1 cellular context compared by ENCODE assay signal in the genomic region with DNA sequence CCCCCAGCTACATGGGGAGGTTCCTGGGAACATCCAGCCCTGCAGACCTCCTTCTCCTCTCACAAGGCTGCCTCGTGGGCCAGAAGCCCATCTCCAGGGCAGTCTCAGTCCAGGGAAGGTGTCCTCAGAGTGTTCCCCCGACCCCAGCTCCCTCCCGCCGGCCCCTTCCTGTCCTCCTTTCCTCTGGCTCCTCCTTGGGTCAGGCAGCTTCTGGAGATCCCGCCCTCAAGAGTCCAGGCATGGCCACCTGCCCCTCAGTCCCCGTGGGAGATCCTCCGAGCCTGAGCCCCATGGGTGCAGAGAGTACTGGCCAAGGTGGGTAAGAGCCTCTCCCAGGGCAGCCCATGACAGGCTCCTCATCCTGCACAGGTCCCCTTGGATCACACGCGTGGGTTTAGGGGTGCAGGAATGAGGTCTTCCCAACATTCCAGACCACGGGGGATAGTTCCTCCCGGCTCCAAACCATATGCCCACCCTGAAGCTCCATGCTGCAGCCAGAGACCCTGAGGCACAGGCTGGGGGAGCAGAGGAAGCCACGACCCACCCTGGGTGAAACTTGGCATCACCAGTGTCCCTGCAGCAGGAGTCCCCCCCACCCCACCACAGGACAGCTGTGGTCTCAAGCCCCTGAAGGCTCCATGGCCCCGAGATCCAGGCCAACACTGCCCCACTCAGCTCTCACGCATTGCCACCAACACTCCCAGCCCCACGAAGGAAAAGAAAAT.
TF ChIP-seq lines count a peak whose summit lies in the region.

No MANE protein-coding gene starts in this region.

TF ChIP-seq in H1, 55 proteins besides CTCF, POLR2A, EP300 and RAD21 (continued from another document):
- TF ChIP-seq SIN3A (conservative IDR thresholded peaks at IDR 0.05 in 1 of 2, IDR thresholded peaks at IDR 0.05 in 1 of 2; ENCODE audit: low read depth in 1 of 2, low read length in 2 of 2) (no peak), RFX5 (IDR thresholded peaks at IDR 0.05; ENCODE audit: borderline replicate concordance, low read depth, low read length) (no peak), ZNF274 (IDR thresholded peaks at IDR 0.05; ENCODE audit: borderline replicate concordance, extremely low read depth, low read length) (no peak), SP1 (IDR thresholded peaks at IDR 0.05; ENCODE audit: low read depth, low read length) (no peak), CBX5 (IDR thresholded peaks at IDR 0.05; ENCODE audit: low read depth, low read length) (no peak), BCL11A (IDR thresholded peaks at IDR 0.05; ENCODE audit: low read depth in 2 of 2, low read length in 2 of 2) (no peak), KDM1A (IDR thresholded peaks at IDR 0.05; ENCODE audit: borderline replicate concordance, low read length) (no peak), JUN (IDR thresholded peaks at IDR 0.05; ENCODE audit: low read depth, low read length) (no peak), JUND (IDR thresholded peaks at IDR 0.05; ENCODE audit: low read length) (no peak), EZH2 (IDR thresholded peaks at IDR 0.05; ENCODE audit: low read depth, low read length, severe bottlenecking) (no peak), HDAC2 (IDR thresholded peaks at IDR 0.05; ENCODE audit: borderline replicate concordance in 1 of 2, low read depth in 2 of 2, low read length in 2 of 2) (no peak), TAF1 (IDR thresholded peaks at IDR 0.05; ENCODE audit: low read depth, low read length) (no peak), EGR1 (IDR thresholded peaks at IDR 0.05; ENCODE audit: borderline replicate concordance, low read depth, low read length) (no peak)
- TF ChIP-seq, protein P1, sequence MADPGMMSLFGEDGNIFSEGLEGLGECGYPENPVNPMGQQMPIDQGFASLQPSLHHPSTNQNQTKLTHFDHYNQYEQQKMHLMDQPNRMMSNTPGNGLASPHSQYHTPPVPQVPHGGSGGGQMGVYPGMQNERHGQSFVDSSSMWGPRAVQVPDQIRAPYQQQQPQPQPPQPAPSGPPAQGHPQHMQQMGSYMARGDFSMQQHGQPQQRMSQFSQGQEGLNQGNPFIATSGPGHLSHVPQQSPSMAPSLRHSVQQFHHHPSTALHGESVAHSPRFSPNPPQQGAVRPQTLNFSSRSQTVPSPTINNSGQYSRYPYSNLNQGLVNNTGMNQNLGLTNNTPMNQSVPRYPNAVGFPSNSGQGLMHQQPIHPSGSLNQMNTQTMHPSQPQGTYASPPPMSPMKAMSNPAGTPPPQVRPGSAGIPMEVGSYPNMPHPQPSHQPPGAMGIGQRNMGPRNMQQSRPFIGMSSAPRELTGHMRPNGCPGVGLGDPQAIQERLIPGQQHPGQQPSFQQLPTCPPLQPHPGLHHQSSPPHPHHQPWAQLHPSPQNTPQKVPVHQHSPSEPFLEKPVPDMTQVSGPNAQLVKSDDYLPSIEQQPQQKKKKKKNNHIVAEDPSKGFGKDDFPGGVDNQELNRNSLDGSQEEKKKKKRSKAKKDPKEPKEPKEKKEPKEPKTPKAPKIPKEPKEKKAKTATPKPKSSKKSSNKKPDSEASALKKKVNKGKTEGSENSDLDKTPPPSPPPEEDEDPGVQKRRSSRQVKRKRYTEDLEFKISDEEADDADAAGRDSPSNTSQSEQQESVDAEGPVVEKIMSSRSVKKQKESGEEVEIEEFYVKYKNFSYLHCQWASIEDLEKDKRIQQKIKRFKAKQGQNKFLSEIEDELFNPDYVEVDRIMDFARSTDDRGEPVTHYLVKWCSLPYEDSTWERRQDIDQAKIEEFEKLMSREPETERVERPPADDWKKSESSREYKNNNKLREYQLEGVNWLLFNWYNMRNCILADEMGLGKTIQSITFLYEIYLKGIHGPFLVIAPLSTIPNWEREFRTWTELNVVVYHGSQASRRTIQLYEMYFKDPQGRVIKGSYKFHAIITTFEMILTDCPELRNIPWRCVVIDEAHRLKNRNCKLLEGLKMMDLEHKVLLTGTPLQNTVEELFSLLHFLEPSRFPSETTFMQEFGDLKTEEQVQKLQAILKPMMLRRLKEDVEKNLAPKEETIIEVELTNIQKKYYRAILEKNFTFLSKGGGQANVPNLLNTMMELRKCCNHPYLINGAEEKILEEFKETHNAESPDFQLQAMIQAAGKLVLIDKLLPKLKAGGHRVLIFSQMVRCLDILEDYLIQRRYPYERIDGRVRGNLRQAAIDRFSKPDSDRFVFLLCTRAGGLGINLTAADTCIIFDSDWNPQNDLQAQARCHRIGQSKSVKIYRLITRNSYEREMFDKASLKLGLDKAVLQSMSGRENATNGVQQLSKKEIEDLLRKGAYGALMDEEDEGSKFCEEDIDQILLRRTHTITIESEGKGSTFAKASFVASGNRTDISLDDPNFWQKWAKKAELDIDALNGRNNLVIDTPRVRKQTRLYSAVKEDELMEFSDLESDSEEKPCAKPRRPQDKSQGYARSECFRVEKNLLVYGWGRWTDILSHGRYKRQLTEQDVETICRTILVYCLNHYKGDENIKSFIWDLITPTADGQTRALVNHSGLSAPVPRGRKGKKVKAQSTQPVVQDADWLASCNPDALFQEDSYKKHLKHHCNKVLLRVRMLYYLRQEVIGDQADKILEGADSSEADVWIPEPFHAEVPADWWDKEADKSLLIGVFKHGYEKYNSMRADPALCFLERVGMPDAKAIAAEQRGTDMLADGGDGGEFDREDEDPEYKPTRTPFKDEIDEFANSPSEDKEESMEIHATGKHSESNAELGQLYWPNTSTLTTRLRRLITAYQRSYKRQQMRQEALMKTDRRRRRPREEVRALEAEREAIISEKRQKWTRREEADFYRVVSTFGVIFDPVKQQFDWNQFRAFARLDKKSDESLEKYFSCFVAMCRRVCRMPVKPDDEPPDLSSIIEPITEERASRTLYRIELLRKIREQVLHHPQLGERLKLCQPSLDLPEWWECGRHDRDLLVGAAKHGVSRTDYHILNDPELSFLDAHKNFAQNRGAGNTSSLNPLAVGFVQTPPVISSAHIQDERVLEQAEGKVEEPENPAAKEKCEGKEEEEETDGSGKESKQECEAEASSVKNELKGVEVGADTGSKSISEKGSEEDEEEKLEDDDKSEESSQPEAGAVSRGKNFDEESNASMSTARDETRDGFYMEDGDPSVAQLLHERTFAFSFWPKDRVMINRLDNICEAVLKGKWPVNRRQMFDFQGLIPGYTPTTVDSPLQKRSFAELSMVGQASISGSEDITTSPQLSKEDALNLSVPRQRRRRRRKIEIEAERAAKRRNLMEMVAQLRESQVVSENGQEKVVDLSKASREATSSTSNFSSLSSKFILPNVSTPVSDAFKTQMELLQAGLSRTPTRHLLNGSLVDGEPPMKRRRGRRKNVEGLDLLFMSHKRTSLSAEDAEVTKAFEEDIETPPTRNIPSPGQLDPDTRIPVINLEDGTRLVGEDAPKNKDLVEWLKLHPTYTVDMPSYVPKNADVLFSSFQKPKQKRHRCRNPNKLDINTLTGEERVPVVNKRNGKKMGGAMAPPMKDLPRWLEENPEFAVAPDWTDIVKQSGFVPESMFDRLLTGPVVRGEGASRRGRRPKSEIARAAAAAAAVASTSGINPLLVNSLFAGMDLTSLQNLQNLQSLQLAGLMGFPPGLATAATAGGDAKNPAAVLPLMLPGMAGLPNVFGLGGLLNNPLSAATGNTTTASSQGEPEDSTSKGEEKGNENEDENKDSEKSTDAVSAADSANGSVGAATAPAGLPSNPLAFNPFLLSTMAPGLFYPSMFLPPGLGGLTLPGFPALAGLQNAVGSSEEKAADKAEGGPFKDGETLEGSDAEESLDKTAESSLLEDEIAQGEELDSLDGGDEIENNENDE (IDR thresholded peaks at IDR 0.05; ENCODE audit: insufficient replicate concordance, low read length) = no peak
- TF ChIP-seq, protein P2, sequence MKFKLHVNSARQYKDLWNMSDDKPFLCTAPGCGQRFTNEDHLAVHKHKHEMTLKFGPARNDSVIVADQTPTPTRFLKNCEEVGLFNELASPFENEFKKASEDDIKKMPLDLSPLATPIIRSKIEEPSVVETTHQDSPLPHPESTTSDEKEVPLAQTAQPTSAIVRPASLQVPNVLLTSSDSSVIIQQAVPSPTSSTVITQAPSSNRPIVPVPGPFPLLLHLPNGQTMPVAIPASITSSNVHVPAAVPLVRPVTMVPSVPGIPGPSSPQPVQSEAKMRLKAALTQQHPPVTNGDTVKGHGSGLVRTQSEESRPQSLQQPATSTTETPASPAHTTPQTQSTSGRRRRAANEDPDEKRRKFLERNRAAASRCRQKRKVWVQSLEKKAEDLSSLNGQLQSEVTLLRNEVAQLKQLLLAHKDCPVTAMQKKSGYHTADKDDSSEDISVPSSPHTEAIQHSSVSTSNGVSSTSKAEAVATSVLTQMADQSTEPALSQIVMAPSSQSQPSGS (IDR thresholded peaks at IDR 0.05; ENCODE audit: low read length) = no peak
TF ChIP-seq in H1: peak in this region for 0.
